Comparison of ENCODE assay signal across 10 cellular contexts in the genomic region with DNA sequence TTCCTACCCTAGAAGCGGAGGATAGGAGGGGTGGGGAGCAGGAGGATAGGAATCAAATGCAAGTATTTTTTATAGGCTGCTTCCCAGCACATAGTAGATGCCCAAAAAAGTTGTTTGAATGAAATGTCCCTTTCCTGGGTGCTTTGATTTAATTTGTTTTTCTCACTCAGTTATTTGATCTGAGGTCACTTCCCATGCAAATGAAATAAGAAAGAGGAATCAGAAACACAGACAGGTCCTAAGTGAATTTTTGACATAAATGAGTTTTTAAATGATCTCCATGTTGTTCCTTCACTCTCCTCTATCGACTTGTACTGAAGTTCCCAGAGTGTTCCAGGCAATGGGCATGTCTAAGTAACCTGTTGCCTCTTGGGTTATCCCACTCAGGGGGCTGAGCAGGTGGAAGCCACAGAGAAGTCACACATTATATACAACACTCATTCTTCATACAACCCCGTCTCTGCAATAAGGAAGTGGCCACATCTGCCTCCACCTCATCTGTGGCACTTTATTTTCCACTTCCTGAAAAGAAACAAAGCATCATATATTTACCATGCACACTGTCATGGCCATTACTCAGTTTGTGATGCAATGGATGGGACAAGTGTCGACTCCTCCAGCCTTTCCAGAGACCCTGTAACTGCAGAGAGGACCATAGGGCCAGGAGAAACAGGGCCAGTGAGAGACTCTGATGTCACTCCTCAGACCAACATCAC.
DNase-seq lines count a peak whose midpoint lies in the region; ATAC-seq, FAIRE-seq and TF ChIP-seq lines count a peak whose summit lies in the region.
"Had no signal": no experiment of that assay in that cellular context is flagged by ENCODE, and none has a peak within 500 bp of the region (broad histone marks: within the 10 kb centered on the region; RNA-seq: fewer than 3 reads in every experiment).

No MANE protein-coding gene starts in this region.

- no peaks in the 10 kb centered on the region for H3K9me3 ChIP-seq in small intestine (ENCODE audit: control insufficient read depth, low read depth)
- H3K9me3 ChIP-seq in tibial nerve = no peaks in the 10 kb centered on the region

- H3K27ac ChIP-seq in small intestine (ENCODE audit: low read depth in 1 of 2, low read length in 1 of 2) (no peak overlapping the region), tibial nerve (no peak overlapping the region)

- WGBS in small intestine, 3 donors = 52 to 55% (median 53%) methylated on average over 4 of the region's 4 CpGs
- WGBS in tibial nerve, 2 donors = 71 to 74% methylated on average over 4 of the region's 4 CpGs

- DNase-seq in NCI-H2029 (lab: John Stamatoyannopoulos, UW) (peak; percentile 18), NCI-H2029 treated with DMSO at 0.1 percent for 48 hours (lab: John Stamatoyannopoulos, UW) (no peak), SKM-1 (lab: John Stamatoyannopoulos, UW; ENCODE audit: unreplicated experiment) (peak; percentile 79), small intestine (peak; percentile 17), tibial nerve (ENCODE audit: low spot score in 2 of 2) (no peak), left lobe of liver (ENCODE audit: low spot score) (no peak), NCI-H2081 (lab: John Stamatoyannopoulos, UW) (no peak)
- DNase-seq: 8988T, activated gamma-delta T cell had no signal

- no peak overlapping the region for H3K4me3 ChIP-seq in small intestine (ENCODE audit: low read depth in 1 of 2, low read length in 2 of 2)
- no peak overlapping the region for H3K4me3 ChIP-seq in tibial nerve

- no peak for FAIRE-seq in small intestine (lab: Jason Lieb, UNC)

- H3K36me3 ChIP-seq in small intestine (ENCODE audit: control insufficient read depth in 2 of 2, insufficient read depth in 2 of 2, low read length in 2 of 2) (no peaks in the 10 kb centered on the region), tibial nerve (no peaks in the 10 kb centered on the region)

- H3K27me3 ChIP-seq in small intestine (ENCODE audit: control insufficient read depth in 2 of 2, insufficient read depth in 2 of 2, low read length in 2 of 2) (no peaks in the 10 kb centered on the region), tibial nerve (no peaks in the 10 kb centered on the region)

- no peak for TF ChIP-seq EP300 in tibial nerve (IDR thresholded peaks at IDR 0.05)

- ATAC-seq in HG03108 (IDR thresholded peaks at IDR 0.05; ENCODE audit: unreplicated experiment) (peak; percentile 50), left lobe of liver (no peak)

- TF ChIP-seq CTCF in tibial nerve (IDR thresholded peaks at IDR 0.05) = no peak

- TF ChIP-seq POLR2A in tibial nerve (IDR thresholded peaks at IDR 0.05) = no peak

- no peaks in the 10 kb centered on the region for H3K4me1 ChIP-seq in small intestine (ENCODE audit: control insufficient read depth in 2 of 2, insufficient read depth in 1 of 2, low read depth in 1 of 2, low read length in 1 of 2)
- H3K4me1 ChIP-seq in tibial nerve = peaks cover 0 to 28% (median 9%) of the 10 kb centered on the region in 4 donors

Comparison
In these comparisons a context has a peak if more than half of its experiments do, and no peak if none do; other contexts are left out.
1. DNase-seq: peak in NCI-H2029 (single experiment), SKM-1 (single experiment) and small intestine (single experiment); none in NCI-H2029 treated with DMSO at 0.1 percent for 48 hours (single experiment), tibial nerve (0 of 2), left lobe of liver (single experiment) and NCI-H2081 (0 of 2).